Comparison of ENCODE assay signal across 28 cellular contexts in genomic region chr7:55778631-55779030, GRCh38.
"Had no signal": no experiment of that assay in that cellular context is flagged by ENCODE, and none has a peak within 500 bp of the region (broad histone marks: within the 10 kb centered on the region; RNA-seq: fewer than 3 reads in every experiment).

No MANE protein-coding gene starts in this region.

- H3K27me3 Mint-ChIP-seq: activated CD4-positive, alpha-beta T cell treated with anti-CD3 and anti-CD28 coated beads for 36 hours; activated CD4-positive, alpha-beta T cell treated with anti-CD3 and anti-CD28 coated beads, Interleukin-2, amount 10 ng/mL, durations not matched to agents 24 days and 14 days; activated naive CD4-positive, alpha-beta T cell treated with anti-CD3 and anti-CD28 coated beads, Interleukin-2, amount 10 ng/mL, durations not matched to agents 7 days and 5 days; activated T-helper 17 cell treated with anti-CD3 and anti-CD28 coated beads, Interleukin-2, amount 50 U/mL, for 72 hours; brain; dendritic cell treated with granulocyte-macrophage colony-stimulating factor and Interleukin-4, amounts not matched to agents 40 ng/mL and 50 ng/mL, for 4 days had no signal

- H3K36me3 ChIP-seq: ascending aorta, breast epithelium, cardiac muscle cell, colonic mucosa had no signal

- H3K4me3 Mint-ChIP-seq: activated CD4-positive, alpha-beta memory T cell treated with anti-CD3 and anti-CD28 coated beads for 36 hours; activated CD4-positive, alpha-beta T cell treated with anti-CD3 and anti-CD28 coated beads for 36 hours; activated CD4-positive, alpha-beta T cell treated with anti-CD3 and anti-CD28 coated beads, Interleukin-2, amount 10 ng/mL, durations not matched to agents 24 days and 14 days; activated CD8-positive, alpha-beta T cell treated with anti-CD3 and anti-CD28 coated beads, Interleukin-2, amount 10 ng/mL, durations not matched to agents 7 days and 5 days; activated naive CD4-positive, alpha-beta T cell treated with anti-CD3 and anti-CD28 coated beads, Interleukin-2, amount 10 ng/mL, durations not matched to agents 7 days and 5 days; activated naive CD8-positive, alpha-beta T cell treated with anti-CD3 and anti-CD28 coated beads, Interleukin-2, amount 10 ng/mL, durations not matched to agents 7 days and 5 days; activated T-cell treated with anti-CD3 and anti-CD28 coated beads, Interleukin-2, amount 50 U/mL, for 4 hours; activated T-helper 17 cell treated with anti-CD3 and anti-CD28 coated beads, Interleukin-2, amount 50 U/mL, for 72 hours; brain; dendritic cell treated with granulocyte-macrophage colony-stimulating factor and Interleukin-4, amounts not matched to agents 40 ng/mL and 50 ng/mL, for 4 days; endodermal cell had no signal

- H3K4me1 ChIP-seq: ascending aorta, breast epithelium, colonic mucosa had no signal

- H3K27me3 ChIP-seq: ascending aorta, breast epithelium, cardiac muscle cell, colonic mucosa, dorsolateral prefrontal cortex had no signal

- DNase-seq: activated CD4-positive, alpha-beta memory T cell treated with anti-CD3 and anti-CD28 coated beads for 36 hours; activated CD4-positive, alpha-beta T cell treated with anti-CD3 and anti-CD28 coated beads for 36 hours; activated CD4-positive, alpha-beta T cell treated with anti-CD3 and anti-CD28 coated beads, Interleukin-2, amount 10 ng/mL, durations not matched to agents 24 days and 14 days; activated CD4-positive, CD25-positive, alpha-beta regulatory T cell; activated CD4-positive, CD25-positive, alpha-beta regulatory T cell treated with anti-CD3 and anti-CD28 coated beads, Interleukin-2, amount 50 U/mL, for 72 hours; activated CD8-positive, alpha-beta T cell treated with anti-CD3 and anti-CD28 coated beads, Interleukin-2, amount 10 ng/mL, durations not matched to agents 7 days and 5 days; activated gamma-delta T cell; activated naive CD4-positive, alpha-beta T cell; activated naive CD4-positive, alpha-beta T cell treated with anti-CD3 and anti-CD28 coated beads, Interleukin-2, amount 10 ng/mL, durations not matched to agents 7 days and 5 days; activated naive CD8-positive, alpha-beta T cell treated with anti-CD3 and anti-CD28 coated beads, Interleukin-2, amount 10 ng/mL, durations not matched to agents 7 days and 5 days; activated T-cell treated with anti-CD3 and anti-CD28 coated beads, Interleukin-2, amount 50 U/mL, for 4 hours; central memory CD4-positive, alpha-beta T cell; cerebellar nuclear complex; colonic mucosa; dorsolateral prefrontal cortex; effector memory CD4-positive, alpha-beta T cell; endodermal cell; foreskin fibroblast; head of caudate nucleus; T-helper 2 cell had no signal

- H3K4me3 ChIP-seq: ascending aorta, breast epithelium, cardiac muscle cell, colonic mucosa, dorsolateral prefrontal cortex had no signal

- H3K9me3 Mint-ChIP-seq: activated CD4-positive, alpha-beta memory T cell treated with anti-CD3 and anti-CD28 coated beads for 36 hours; activated naive CD4-positive, alpha-beta T cell treated with anti-CD3 and anti-CD28 coated beads, Interleukin-2, amount 10 ng/mL, durations not matched to agents 7 days and 5 days; activated naive CD4-positive, alpha-beta T cell treated with anti-CD3 and anti-CD28 coated beads, Interleukin-2, amount 50 U/mL, for 72 hours; activated naive CD8-positive, alpha-beta T cell treated with anti-CD3 and anti-CD28 coated beads, Interleukin-2, amount 10 ng/mL, durations not matched to agents 7 days and 5 days; activated T-cell treated with anti-CD3 and anti-CD28 coated beads, Interleukin-2, amount 50 U/mL, for 4 hours; activated T-helper 17 cell treated with anti-CD3 and anti-CD28 coated beads, Interleukin-2, amount 50 U/mL, for 72 hours had no signal

- H3K27ac ChIP-seq: ascending aorta, breast epithelium, cardiac muscle cell, colonic mucosa, dorsolateral prefrontal cortex had no signal

- H3K4me1 Mint-ChIP-seq: activated CD4-positive, alpha-beta T cell treated with anti-CD3 and anti-CD28 coated beads for 36 hours; activated CD4-positive, alpha-beta T cell treated with anti-CD3 and anti-CD28 coated beads, Interleukin-2, amount 10 ng/mL, durations not matched to agents 24 days and 14 days; activated naive CD4-positive, alpha-beta T cell treated with anti-CD3 and anti-CD28 coated beads, Interleukin-2, amount 10 ng/mL, durations not matched to agents 7 days and 5 days; activated naive CD8-positive, alpha-beta T cell treated with anti-CD3 and anti-CD28 coated beads, Interleukin-2, amount 10 ng/mL, durations not matched to agents 7 days and 5 days; activated T-helper 17 cell treated with anti-CD3 and anti-CD28 coated beads, Interleukin-2, amount 50 U/mL, for 72 hours; brain; endodermal cell had no signal

- H3K36me3 Mint-ChIP-seq: activated CD4-positive, alpha-beta memory T cell treated with anti-CD3 and anti-CD28 coated beads for 36 hours; activated naive CD4-positive, alpha-beta T cell treated with anti-CD3 and anti-CD28 coated beads, Interleukin-2, amount 10 ng/mL, durations not matched to agents 7 days and 5 days; activated naive CD4-positive, alpha-beta T cell treated with anti-CD3 and anti-CD28 coated beads, Interleukin-2, amount 50 U/mL, for 72 hours; activated naive CD8-positive, alpha-beta T cell treated with anti-CD3 and anti-CD28 coated beads, Interleukin-2, amount 10 ng/mL, durations not matched to agents 7 days and 5 days; brain had no signal

- H3K27ac Mint-ChIP-seq: activated CD4-positive, alpha-beta memory T cell treated with anti-CD3 and anti-CD28 coated beads for 36 hours; activated CD4-positive, alpha-beta T cell treated with anti-CD3 and anti-CD28 coated beads for 36 hours; activated CD4-positive, alpha-beta T cell treated with anti-CD3 and anti-CD28 coated beads, Interleukin-2, amount 10 ng/mL, durations not matched to agents 24 days and 14 days; activated CD8-positive, alpha-beta T cell treated with anti-CD3 and anti-CD28 coated beads, Interleukin-2, amount 10 ng/mL, durations not matched to agents 7 days and 5 days; activated naive CD4-positive, alpha-beta T cell treated with anti-CD3 and anti-CD28 coated beads, Interleukin-2, amount 10 ng/mL, durations not matched to agents 7 days and 5 days; activated naive CD4-positive, alpha-beta T cell treated with anti-CD3 and anti-CD28 coated beads, Interleukin-2, amount 50 U/mL, for 72 hours; activated naive CD8-positive, alpha-beta T cell treated with anti-CD3 and anti-CD28 coated beads, Interleukin-2, amount 10 ng/mL, durations not matched to agents 7 days and 5 days; activated T-helper 17 cell treated with anti-CD3 and anti-CD28 coated beads, Interleukin-2, amount 50 U/mL, for 72 hours; brain; dendritic cell treated with granulocyte-macrophage colony-stimulating factor and Interleukin-4, amounts not matched to agents 40 ng/mL and 50 ng/mL, for 4 days; endodermal cell had no signal

- ATAC-seq: activated CD4-positive, alpha-beta T cell treated with anti-CD3 and anti-CD28 coated beads for 36 hours; activated CD8-positive, alpha-beta T cell treated with anti-CD3 and anti-CD28 coated beads, Interleukin-2, amount 10 ng/mL, durations not matched to agents 7 days and 5 days; activated naive CD4-positive, alpha-beta T cell treated with anti-CD3 and anti-CD28 coated beads, Interleukin-2, amount 50 U/mL, for 72 hours; activated T-cell treated with anti-CD3 and anti-CD28 coated beads, Interleukin-2, amount 50 U/mL, for 4 hours; activated T-helper 17 cell treated with anti-CD3 and anti-CD28 coated beads, Interleukin-2, amount 50 U/mL, for 72 hours; esophagus mucosa had no signal
